22 cellular contexts compared by ENCODE assay signal in genomic region chr2:189409136-189409535, GRCh38. TPM values are rescaled to one million over a fixed set of nuclear protein-coding genes. Genes with fewer than 3 reads are reported as not detected.
DNase-seq lines count a peak whose midpoint lies in the region; ATAC-seq and TF ChIP-seq lines count a peak whose summit lies in the region.
"Had no signal": no experiment of that assay in that cellular context is flagged by ENCODE, and none has a peak within 500 bp of the region (broad histone marks: within the 10 kb centered on the region; RNA-seq: fewer than 3 reads in every experiment).

No MANE protein-coding gene starts in this region.

- H3K36me3 Mint-ChIP-seq in activated naive CD8-positive, alpha-beta T cell treated with anti-CD3 and anti-CD28 coated beads for 36 hours = peaks cover 3% of the 10 kb centered on the region
- H3K36me3 Mint-ChIP-seq: immature natural killer cell had no signal

- peaks cover 38% of the 10 kb centered on the region for H3K4me1 Mint-ChIP-seq in activated naive CD8-positive, alpha-beta T cell treated with anti-CD3 and anti-CD28 coated beads for 36 hours
- H3K4me1 Mint-ChIP-seq: activated T-helper 17 cell treated with anti-CD3 and anti-CD28 coated beads, Interleukin-2, amount 50 U/mL, for 72 hours; B cell; immature natural killer cell had no signal

- H4K20me1 ChIP-seq in smooth muscle cell (ENCODE audit: low read depth) = no peaks in the 10 kb centered on the region

- no peak for TF ChIP-seq CTCF in smooth muscle cell (IDR thresholded peaks at IDR 0.05; ENCODE audit: borderline replicate concordance, insufficient read depth, poor library complexity, severe bottlenecking)

- H3K4me3 ChIP-seq in smooth muscle cell = no peak overlapping the region
- H3K4me3 ChIP-seq: cardiac muscle cell, mucosa of descending colon, tibial artery had no signal

- H2AFZ ChIP-seq in smooth muscle cell (ENCODE audit: low read depth) = no peak overlapping the region

- H3K4me1 ChIP-seq in smooth muscle cell (ENCODE audit: low read depth) = peaks cover 32% of the 10 kb centered on the region

- no peak overlapping the region for H3K9ac ChIP-seq in smooth muscle cell (ENCODE audit: low read depth)

- H3K27me3 ChIP-seq in smooth muscle cell (ENCODE audit: low read depth) = no peaks in the 10 kb centered on the region
- H3K27me3 ChIP-seq: cardiac muscle cell, tibial artery had no signal

- no peaks in the 10 kb centered on the region for H3K9me3 ChIP-seq in smooth muscle cell (replicated peaks; ENCODE audit: low read depth)
- H3K9me3 ChIP-seq: mucosa of descending colon, tibial artery had no signal

- H3K27ac Mint-ChIP-seq in activated naive CD8-positive, alpha-beta T cell treated with anti-CD3 and anti-CD28 coated beads for 36 hours = peak overlapping the region; percentile 59
- H3K27ac Mint-ChIP-seq: activated T-helper 17 cell treated with anti-CD3 and anti-CD28 coated beads, Interleukin-2, amount 50 U/mL, for 72 hours; B cell; immature natural killer cell had no signal

- no peaks in the 10 kb centered on the region for H3K79me2 ChIP-seq in smooth muscle cell (ENCODE audit: low read depth)

- peak; percentile 26 for DNase-seq in NCI-H82 (lab: John Stamatoyannopoulos, UW)
- no peak for DNase-seq in NCI-H82 treated with DMSO at 0.1 percent for 48 hours (lab: John Stamatoyannopoulos, UW; ENCODE audit: unreplicated experiment)
- no peak for DNase-seq in activated naive CD8-positive, alpha-beta T cell treated with anti-CD3 and anti-CD28 coated beads for 36 hours
- peak; percentile 9 for DNase-seq in iPS-NIHi11 (ENCODE audit: low spot score)
- DNase-seq in smooth muscle cell (lab: John Stamatoyannopoulos, UW; ENCODE audit: unreplicated experiment) = no peak
- DNase-seq in SIG-M5 (lab: John Stamatoyannopoulos, UW) = no peak
- DNase-seq in NCI-H146 treated with DMSO at 0.1 percent for 48 hours (lab: John Stamatoyannopoulos, UW; ENCODE audit: unreplicated experiment) = no peak
- DNase-seq in left lobe of liver (ENCODE audit: low spot score) = no peak
- DNase-seq: 8988T; DMS53; head of caudate nucleus; immature natural killer cell; mucosa of descending colon; NCI-H1105; NCI-H510A; stimulated activated CD4-positive, alpha-beta T cell treated with anti-CD3 and anti-CD28 coated beads, Interleukin-4, amount 100 ng/mL, for 24 hours; tibial artery had no signal

- peak overlapping the region; percentile 72 for H3K4me2 ChIP-seq in smooth muscle cell

- H3F3A ChIP-seq in smooth muscle cell (ENCODE audit: low read depth) = peaks cover 13% of the 10 kb centered on the region

- WGBS in smooth muscle cell (ENCODE audit: low lambda C conversion rate) = 48% methylated on average over 3 of the region's 3 CpGs

- no peaks in the 10 kb centered on the region for H3K36me3 ChIP-seq in smooth muscle cell (ENCODE audit: low read depth)
- H3K36me3 ChIP-seq: cardiac muscle cell, tibial artery had no signal

- no peaks in the 10 kb centered on the region for H3K9me3 Mint-ChIP-seq in activated naive CD8-positive, alpha-beta T cell treated with anti-CD3 and anti-CD28 coated beads for 36 hours
- H3K9me3 Mint-ChIP-seq: activated T-helper 17 cell treated with anti-CD3 and anti-CD28 coated beads, Interleukin-2, amount 50 U/mL, for 72 hours; stimulated activated naive CD8-positive, alpha-beta T cell treated with anti-CD3 and anti-CD28 coated beads, Interleukin-15, Interleukin-2, amounts not matched to agents 100 ng/mL and 50 ng/mL, for 24 hours had no signal

- H3K27me3 Mint-ChIP-seq in activated naive CD8-positive, alpha-beta T cell treated with anti-CD3 and anti-CD28 coated beads for 36 hours = no peaks in the 10 kb centered on the region
- H3K27me3 Mint-ChIP-seq: activated T-helper 17 cell treated with anti-CD3 and anti-CD28 coated beads, Interleukin-2, amount 50 U/mL, for 72 hours; stimulated activated naive CD8-positive, alpha-beta T cell treated with anti-CD3 and anti-CD28 coated beads, Interleukin-15, Interleukin-2, amounts not matched to agents 100 ng/mL and 50 ng/mL, for 24 hours had no signal

- ATAC-seq in left lobe of liver = no peak
- ATAC-seq: activated T-helper 17 cell treated with anti-CD3 and anti-CD28 coated beads, Interleukin-2, amount 50 U/mL, for 72 hours; HepG2; mucosa of descending colon had no signal

- H3K4me3 Mint-ChIP-seq in activated naive CD8-positive, alpha-beta T cell treated with anti-CD3 and anti-CD28 coated beads for 36 hours = no peak overlapping the region
- H3K4me3 Mint-ChIP-seq: activated T-helper 17 cell treated with anti-CD3 and anti-CD28 coated beads, Interleukin-2, amount 50 U/mL, for 72 hours; B cell; immature natural killer cell; stimulated activated naive CD8-positive, alpha-beta T cell treated with anti-CD3 and anti-CD28 coated beads, Interleukin-15, Interleukin-2, amounts not matched to agents 100 ng/mL and 50 ng/mL, for 24 hours had no signal

- H3K27ac ChIP-seq in smooth muscle cell (ENCODE audit: low read depth) = peak overlapping the region; percentile 90
- H3K27ac ChIP-seq: cardiac muscle cell had no signal

RNA-seq across cellular contexts. Expression of gene WDR75, which starts 32.1 kb away (rescaled TPM):
- total RNA-seq in activated naive CD8-positive, alpha-beta T cell treated with anti-CD3 and anti-CD28 coated beads for 36 hours = 100 to 1,000 TPM; 121 to 133 TPM
- total RNA-seq in smooth muscle cell = 63.0 and 67.4 TPM in 2 replicates
- 22.7 and 28.4 TPM in 2 replicates for polyA plus RNA-seq in smooth muscle cell
- total RNA-seq in left lobe of liver = 9.0 TPM

Comparison
In these comparisons a context has a peak if more than half of its experiments do, and no peak if none do; other contexts are left out.
1. DNase-seq: peak in NCI-H82 (single experiment) and iPS-NIHi11 (single experiment); none in NCI-H82 treated with DMSO at 0.1 percent for 48 hours (single experiment), activated naive CD8-positive, alpha-beta T cell treated with anti-CD3 and anti-CD28 coated beads for 36 hours (single experiment), smooth muscle cell (single experiment), SIG-M5 (single experiment), NCI-H146 treated with DMSO at 0.1 percent for 48 hours (single experiment) and left lobe of liver (single experiment).